ENCODE assay signal across 23 cellular contexts in the genomic region with DNA sequence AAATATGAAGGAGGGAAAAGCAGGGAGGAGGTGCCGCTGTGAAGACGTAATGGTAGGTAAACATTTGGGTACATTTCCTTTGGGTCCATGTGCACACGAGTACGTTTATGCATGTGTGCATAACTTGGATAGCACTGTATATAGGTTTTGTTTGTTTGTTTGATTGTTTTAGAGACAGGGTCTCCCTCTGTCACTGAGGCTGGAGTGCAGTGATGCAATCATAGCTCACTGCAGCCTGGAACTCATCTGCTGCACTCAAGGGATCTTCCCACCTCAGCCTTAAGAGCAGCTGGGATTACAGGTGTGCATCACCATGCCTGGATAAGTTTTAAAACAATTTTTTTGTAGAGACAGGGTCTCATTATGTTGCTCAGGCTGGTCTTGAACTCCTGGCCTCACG.
"Had no signal": no experiment of that assay in that cellular context is flagged by ENCODE, and none has a peak within 500 bp of the region (broad histone marks: within the 10 kb centered on the region; RNA-seq: fewer than 3 reads in every experiment).

No MANE protein-coding gene starts in this region.

- H3K4me1 ChIP-seq: breast epithelium, gastrocnemius medialis, parathyroid adenoma had no signal

- H3K27me3 ChIP-seq: breast epithelium, esophagus squamous epithelium, gastrocnemius medialis, vagina had no signal

- H2AFZ ChIP-seq: parathyroid adenoma had no signal

- H3K79me2 ChIP-seq: parathyroid adenoma had no signal

- H3K9me3 ChIP-seq: breast epithelium, esophagus squamous epithelium, gastrocnemius medialis, vagina had no signal

- FAIRE-seq: TTC549 had no signal

- H3K4me3 ChIP-seq: breast epithelium, coronary artery, esophagus squamous epithelium, gastrocnemius medialis, vagina had no signal

- H3K9ac ChIP-seq: parathyroid adenoma had no signal

- DNase-seq: activated CD4-positive, alpha-beta T cell treated with anti-CD3 and anti-CD28 coated beads for 1 hour; activated CD4-positive, alpha-beta T cell treated with anti-CD3 and anti-CD28 coated beads, Interleukin-2, amount 50 U/mL, for 1 hour; activated CD8-positive, alpha-beta T cell treated with anti-CD3 and anti-CD28 coated beads, Interleukin-2, amount 10 ng/mL, durations not matched to agents 7 days and 5 days; activated gamma-delta T cell; amniotic stem cell; endodermal cell; esophagus squamous epithelium; gastrocnemius medialis; hippocampal formation; left ventricle myocardium superior; mammary epithelial cell; nephron progenitor cell; nucleus accumbens; right cardiac atrium; stimulated activated CD4-positive, alpha-beta T cell treated with anti-CD3 and anti-CD28 coated beads, Interleukin-1b, Interleukin-23, amount 100 ng/mL, for 48 hours; WERI-Rb-1 had no signal

- H3K27ac ChIP-seq: breast epithelium, coronary artery, esophagus squamous epithelium, gastrocnemius medialis, parathyroid adenoma, vagina, WERI-Rb-1 had no signal

- H3K36me3 ChIP-seq: breast epithelium, esophagus squamous epithelium, gastrocnemius medialis, vagina, WERI-Rb-1 had no signal

- ATAC-seq: activated CD8-positive, alpha-beta T cell treated with anti-CD3 and anti-CD28 coated beads, Interleukin-2, amount 10 ng/mL, durations not matched to agents 7 days and 5 days; activated naive CD4-positive, alpha-beta T cell treated with anti-CD3 and anti-CD28 coated beads, Interleukin-2, amount 50 U/mL, for 72 hours; gastrocnemius medialis; left ventricle myocardium superior; right cardiac atrium; stimulated activated effector memory CD8-positive, alpha-beta T cell treated with anti-CD3 and anti-CD28 coated beads, Interleukin-12 subunit alpha, Interleukin-12 subunit beta, amount 100 ng/mL, for 72 hours had no signal
